15 cellular contexts compared by ENCODE assay signal in the genomic region with DNA sequence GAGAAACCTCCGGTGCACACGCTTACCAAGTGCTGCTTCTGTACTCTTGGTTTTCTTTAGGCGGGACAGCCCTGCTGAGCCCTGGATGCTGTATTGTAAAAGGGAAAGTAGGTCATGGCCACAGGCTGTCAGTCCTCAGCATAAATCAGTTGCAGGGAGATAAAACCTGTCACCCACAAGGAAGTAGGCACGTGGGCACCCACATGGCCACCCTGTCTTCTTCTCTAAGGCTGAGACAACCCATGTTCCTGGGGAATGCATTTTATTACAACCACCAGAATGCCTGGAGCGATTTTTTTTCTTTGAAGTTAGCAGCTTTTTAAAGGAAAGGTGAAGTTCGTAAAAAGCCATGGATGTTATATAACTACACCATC. TPM values are rescaled to one million over a fixed set of nuclear protein-coding genes. Genes with fewer than 3 reads are reported as not detected.
DNase-seq lines count a peak whose midpoint lies in the region; TF ChIP-seq lines count a peak whose summit lies in the region.
"Had no signal": no experiment of that assay in that cellular context is flagged by ENCODE, and none has a peak within 500 bp of the region (broad histone marks: within the 10 kb centered on the region; RNA-seq: fewer than 3 reads in every experiment).

No MANE protein-coding gene starts in this region.

- H3K27me3 Mint-ChIP-seq in type B pancreatic cell, result peaks cover 40% of the 10 kb centered on the region

- H3K27me3 ChIP-seq in adrenal gland (no peaks in the 10 kb centered on the region), transverse colon (no peaks in the 10 kb centered on the region), thyroid gland (no peaks in the 10 kb centered on the region)
- H3K27me3 ChIP-seq: tibial artery had no signal

- TF ChIP-seq CTCF in adrenal gland (IDR thresholded peaks at IDR 0.05) (no peak), transverse colon (IDR thresholded peaks at IDR 0.05) (no peak), type B pancreatic cell (conservative IDR thresholded peaks at IDR 0.05) (no peak), thyroid gland (IDR thresholded peaks at IDR 0.05) (no peak)

- no peaks in the 10 kb centered on the region for H3K36me3 Mint-ChIP-seq in type B pancreatic cell
- H3K36me3 Mint-ChIP-seq: memory B cell had no signal

- intact Hi-C loops in adrenal gland (cut with DNase I) (no loop called here), transverse colon (cut with DNase I; ENCODE audit: low total_unique reads) (no loop called here), thyroid gland (cut with DNase I) (no loop called here)

- no peaks in the 10 kb centered on the region for H3K9me3 Mint-ChIP-seq in type B pancreatic cell
- H3K9me3 Mint-ChIP-seq: memory B cell had no signal

- no peaks in the 10 kb centered on the region for H3K9me3 ChIP-seq in adrenal gland (replicated peaks in 1 of 3)
- no peaks in the 10 kb centered on the region for H3K9me3 ChIP-seq in transverse colon
- H3K9me3 ChIP-seq in thyroid gland, result no peaks in the 10 kb centered on the region
- H3K9me3 ChIP-seq: tibial artery had no signal

- peaks cover 12% of the 10 kb centered on the region for H3K4me1 Mint-ChIP-seq in type B pancreatic cell (ENCODE audit: unreplicated experiment)
- H3K4me1 Mint-ChIP-seq: memory B cell had no signal

- no peak for TF ChIP-seq EP300 in transverse colon (IDR thresholded peaks at IDR 0.05; ENCODE audit: low read depth)

- in situ Hi-C loops in transverse colon (cut with MboI; ENCODE audit: low pct_ligation_motif_present in 1 of 4, low pct_unique_long_range_greater_than_20kb in 1 of 4, low sequenced_read_pairs in 3 of 4), result loop anchor here in 1 of 4 donors (25.0 kb wide), 1 partner anchor 97 kb away; no protein-coding TSS in a partner anchor

- peak; percentile 9 to 28 for DNase-seq in activated CD4-positive, alpha-beta T cell treated with anti-CD3 and anti-CD28 coated beads, Interleukin-2, amount 50 U/mL, for 48 hours
- no peak for DNase-seq in activated CD4-positive, alpha-beta T cell treated with anti-CD3 and anti-CD28 coated beads for 48 hours
- DNase-seq in adrenal gland, result peak; percentile 70 to 95 (median 84)
- peak; percentile 9 for DNase-seq in inferior parietal cortex (ENCODE audit: extremely low spot score)
- DNase-seq in transverse colon, result peak; percentile 21
- no peak for DNase-seq in type B pancreatic cell (ENCODE audit: extremely low spot score, unreplicated experiment)
- no peak for DNase-seq in stimulated activated CD4-positive, alpha-beta T cell treated with anti-CD3 and anti-CD28 coated beads, Interleukin-4, amount 100 ng/mL, for 4 hours
- DNase-seq in thyroid gland, result no peak
- DNase-seq: ACHN, aorta, MM.1S, NCI-H510A treated with DMSO at 0.1 percent for 48 hours had no signal

- WGBS in adrenal gland, 4 donors, result 25 to 31% (median 27%) methylated on average over 6 of the region's 6 CpGs
- 30 to 38% methylated on average over 6 of the region's 6 CpGs for WGBS in transverse colon (ENCODE audit: low coverage in 1 of 2), 2 donors
- WGBS in thyroid gland, 2 donors, result 70 to 77% methylated on average over 6 of the region's 6 CpGs

- TF ChIP-seq POLR2A in adrenal gland (IDR thresholded peaks at IDR 0.05) (no peak), transverse colon (IDR thresholded peaks at IDR 0.05) (no peak), thyroid gland (IDR thresholded peaks at IDR 0.05) (no peak)

- H3K27ac Mint-ChIP-seq in type B pancreatic cell, result no peak overlapping the region
- H3K27ac Mint-ChIP-seq: memory B cell had no signal

- H3K4me1 ChIP-seq in adrenal gland (replicated peaks in 1 of 2), result peaks cover 22 to 33% of the 10 kb centered on the region in 2 donors
- peaks cover 5 to 15% (median 10%) of the 10 kb centered on the region in 4 donors for H3K4me1 ChIP-seq in transverse colon
- peaks cover 0 to 8% of the 10 kb centered on the region in 2 donors for H3K4me1 ChIP-seq in thyroid gland

- H3K36me3 ChIP-seq in adrenal gland (replicated peaks in 1 of 2), result no peaks in the 10 kb centered on the region
- H3K36me3 ChIP-seq in transverse colon, result no peaks in the 10 kb centered on the region
- no peaks in the 10 kb centered on the region for H3K36me3 ChIP-seq in thyroid gland
- H3K36me3 ChIP-seq: tibial artery had no signal

- H3K4me3 ChIP-seq in adrenal gland, result no peak overlapping the region
- H3K4me3 ChIP-seq in transverse colon, result no peak overlapping the region
- no peak overlapping the region for H3K4me3 ChIP-seq in thyroid gland (replicated peaks in 1 of 3)
- H3K4me3 ChIP-seq: tibial artery had no signal

- peak overlapping the region in 4 of 5 donors; percentile 41 to 65 (median 61) for H3K27ac ChIP-seq in adrenal gland
- H3K27ac ChIP-seq in transverse colon, result peak overlapping the region; percentile 16 to 74 (median 40)
- no peak overlapping the region for H3K27ac ChIP-seq in thyroid gland
- H3K27ac ChIP-seq: RWPE1 had no signal

- no peak overlapping the region for H3K4me3 Mint-ChIP-seq in type B pancreatic cell
- H3K4me3 Mint-ChIP-seq: memory B cell had no signal

RNA-seq across cellular contexts. Expression of a gene that starts 59.3 kb away (rescaled TPM):
- 1 to 10 TPM in 3 of 8 donors, under 1 TPM in 5; 0.29 to 1.5 (median 0.81) TPM for total RNA-seq in adrenal gland
- 1 to 10 TPM in 1 of 3 donors, under 1 TPM in 2; 0.30 to 1.1 (median 0.42) TPM for polyA plus RNA-seq in adrenal gland
- under 1 TPM in 2 of 4 donors, not detected in 2; 0.16 to 0.55 TPM for total RNA-seq in transverse colon
- total RNA-seq in type B pancreatic cell (ENCODE audit: low replicate concordance), result 2.2 and 3.4 TPM in 2 replicates
- not detected for total RNA-seq in thyroid gland
- polyA plus RNA-seq: aorta had no signal

Comparison
In these comparisons a context has a peak if more than half of its experiments do, and no peak if none do; other contexts are left out.
1. DNase-seq: peak in activated CD4-positive, alpha-beta T cell treated with anti-CD3 and anti-CD28 coated beads, Interleukin-2, amount 50 U/mL, for 48 hours (2 of 2), adrenal gland (7 of 7), inferior parietal cortex (single experiment) and transverse colon (single experiment); none in activated CD4-positive, alpha-beta T cell treated with anti-CD3 and anti-CD28 coated beads for 48 hours (single experiment), type B pancreatic cell (single experiment), stimulated activated CD4-positive, alpha-beta T cell treated with anti-CD3 and anti-CD28 coated beads, Interleukin-4, amount 100 ng/mL, for 4 hours (0 of 2) and thyroid gland (0 of 2).
2. H3K27ac ChIP-seq: peak in adrenal gland (4 of 5) and transverse colon (4 of 4); none in thyroid gland (0 of 3).